ENCODE assay signal across 8 cellular contexts in the genomic region with DNA sequence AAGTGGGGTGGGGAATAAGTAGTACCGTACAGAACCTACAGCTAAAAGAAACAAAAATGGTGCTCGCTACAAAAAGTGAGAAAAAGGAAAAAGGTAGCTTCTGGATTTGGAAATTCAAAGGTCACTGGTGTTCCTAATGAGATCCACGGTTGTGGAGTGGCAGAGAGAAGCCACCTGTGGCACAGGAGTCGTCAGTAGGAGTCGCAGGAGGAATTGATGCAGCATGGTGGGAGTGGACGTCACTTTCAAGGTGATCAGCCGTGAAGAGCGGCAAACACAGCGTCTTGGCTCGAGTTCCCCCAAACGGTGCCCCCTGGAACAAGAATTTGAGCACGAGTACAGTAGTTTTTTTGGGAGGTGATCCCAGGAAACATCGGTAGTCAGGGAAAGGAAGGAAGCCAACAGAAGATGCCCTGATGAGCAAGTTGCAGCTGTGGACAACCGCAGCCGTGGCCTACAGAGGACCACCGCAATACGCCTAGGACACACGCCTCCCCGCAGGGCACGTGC. TPM values are rescaled to one million over a fixed set of nuclear protein-coding genes. Genes with fewer than 3 reads are reported as not detected.
A peak's percentile ranks its signal among the peaks of the same experiment; 100 is the strongest.
DNase-seq lines count a peak whose midpoint lies in the region; ATAC-seq, FAIRE-seq and TF ChIP-seq lines count a peak whose summit lies in the region.

No MANE protein-coding gene starts in this region.

- WGBS in small intestine, 3 donors: 12 to 16% (median 14%) methylated on average over 20 of the region's 20 CpGs

- H3K27me3 ChIP-seq in HAP-1 (ENCODE audit: low read depth) (no peaks in the 10 kb centered on the region), small intestine (ENCODE audit: control insufficient read depth in 2 of 2, insufficient read depth in 2 of 2, low read length in 2 of 2) (no peaks in the 10 kb centered on the region)

- DNase-seq in 8988T (peak; percentile 26), HAP-1 (ENCODE audit: low spot score in 2 of 2) (no peak), fibroblast of villous mesenchyme (ENCODE audit: low read depth) (no peak), small intestine (peak; percentile 23), Ammon's horn (ENCODE audit: low spot score) (no peak), islet precursor cell (no peak)
- DNase-seq in activated CD4-positive, alpha-beta T cell treated with anti-CD3 and anti-CD28 coated beads, Interleukin-2, amount 10 ng/mL, durations not matched to agents 24 days and 14 days: peak; percentile 76

- peaks cover 17% of the 10 kb centered on the region for H3K4me1 ChIP-seq in HAP-1
- H3K4me1 ChIP-seq in small intestine (ENCODE audit: control insufficient read depth in 2 of 2, insufficient read depth in 1 of 2, low read depth in 1 of 2, low read length in 1 of 2): peaks cover 0 to 9% of the 10 kb centered on the region in 2 donors

- H3K9me3 ChIP-seq in HAP-1 (no peaks in the 10 kb centered on the region), small intestine (ENCODE audit: control insufficient read depth, low read depth) (no peaks in the 10 kb centered on the region)

- peaks cover 2% of the 10 kb centered on the region for H3K27me3 Mint-ChIP-seq in activated CD4-positive, alpha-beta T cell treated with anti-CD3 and anti-CD28 coated beads, Interleukin-2, amount 10 ng/mL, durations not matched to agents 24 days and 14 days

- H3K4me3 ChIP-seq in HAP-1 (peak overlapping the region; percentile 55), fibroblast of villous mesenchyme (ENCODE audit: low read depth, low read length) (peak overlapping the region; percentile 77), small intestine (ENCODE audit: low read depth in 1 of 2, low read length in 2 of 2) (peak overlapping the region in 1 of 2 donors; percentile 95)

- ATAC-seq in GM18505 (IDR thresholded peaks at IDR 0.05; ENCODE audit: unreplicated experiment): no peak

- peak overlapping the region; percentile 85 to 87 for H3K27ac ChIP-seq in small intestine (ENCODE audit: low read depth in 1 of 2, low read length in 1 of 2)

- peaks cover 18% of the 10 kb centered on the region for H3K36me3 Mint-ChIP-seq in activated CD4-positive, alpha-beta T cell treated with anti-CD3 and anti-CD28 coated beads, Interleukin-2, amount 10 ng/mL, durations not matched to agents 24 days and 14 days (ENCODE audit: low read depth)

- no peak for FAIRE-seq in small intestine (lab: Jason Lieb, UNC)

- H3K9me3 Mint-ChIP-seq in activated CD4-positive, alpha-beta T cell treated with anti-CD3 and anti-CD28 coated beads, Interleukin-2, amount 10 ng/mL, durations not matched to agents 24 days and 14 days: no peaks in the 10 kb centered on the region

- intact Hi-C loops in activated CD4-positive, alpha-beta T cell treated with anti-CD3 and anti-CD28 coated beads, Interleukin-2, amount 10 ng/mL, durations not matched to agents 24 days and 14 days (cut with micrococcal nuclease): loop anchor here (1.0 to 5.0 kb wide), 6 partner anchors 62 to 426 kb away; partner anchors contain the start of genes CHCHD5, POLR1B, SLC20A1 and TMEM87B

- TF ChIP-seq POLR2A in GM18505 (IDR thresholded peaks at IDR 0.05; ENCODE audit: borderline replicate concordance, extremely low read depth, insufficient read depth, insufficient read length): no peak

- H3K36me3 ChIP-seq in HAP-1 (replicated peaks) (peaks cover 13% of the 10 kb centered on the region), small intestine (ENCODE audit: control insufficient read depth in 2 of 2, insufficient read depth in 2 of 2, low read length in 2 of 2) (no peaks in the 10 kb centered on the region)

- in situ Hi-C loops in HAP-1 (cut with MboI; ENCODE audit: low sequenced_read_pairs): no loop called here

- H3K27ac Mint-ChIP-seq in activated CD4-positive, alpha-beta T cell treated with anti-CD3 and anti-CD28 coated beads, Interleukin-2, amount 10 ng/mL, durations not matched to agents 24 days and 14 days: peak overlapping the region; percentile 97

- TF ChIP-seq CTCF in fibroblast of villous mesenchyme (IDR thresholded peaks at IDR 0.05; ENCODE audit: insufficient read depth, low read depth, low read length): no peak

- peaks cover 31% of the 10 kb centered on the region for H3K4me1 Mint-ChIP-seq in activated CD4-positive, alpha-beta T cell treated with anti-CD3 and anti-CD28 coated beads, Interleukin-2, amount 10 ng/mL, durations not matched to agents 24 days and 14 days

- H3K4me3 Mint-ChIP-seq in activated CD4-positive, alpha-beta T cell treated with anti-CD3 and anti-CD28 coated beads, Interleukin-2, amount 10 ng/mL, durations not matched to agents 24 days and 14 days: peak overlapping the region; percentile 94

RNA-seq across cellular contexts. Expression of gene TTL, which starts 1.4 kb away (rescaled TPM):
- total RNA-seq in activated CD4-positive, alpha-beta T cell treated with anti-CD3 and anti-CD28 coated beads, Interleukin-2, amount 10 ng/mL, durations not matched to agents 24 days and 14 days: 44.6 and 48.5 TPM in 2 replicates
- total RNA-seq in fibroblast of villous mesenchyme: 43.5 and 63.9 TPM in 2 replicates
- 10 to 100 TPM in 1 of 3 donors, 1 to 10 TPM in 2; 3.6 to 10.6 (median 4.6) TPM for polyA plus RNA-seq in small intestine

RNA-seq across cellular contexts. Expression of gene RGPD8, which starts 47.1 kb away (rescaled TPM):
- 13.9 and 15.6 TPM in 2 replicates for total RNA-seq in activated CD4-positive, alpha-beta T cell treated with anti-CD3 and anti-CD28 coated beads, Interleukin-2, amount 10 ng/mL, durations not matched to agents 24 days and 14 days
- total RNA-seq in fibroblast of villous mesenchyme: 12.6 and 19.0 TPM in 2 replicates
- polyA plus RNA-seq in small intestine: 1 to 10 TPM in 1 of 3 donors, under 1 TPM in 1, not detected in 1; 0.67 to 1.6 TPM

Comparison
In these comparisons a context has a peak if more than half of its experiments do, and no peak if none do; other contexts are left out.
1. DNase-seq: peak in 8988T (single experiment), activated CD4-positive, alpha-beta T cell treated with anti-CD3 and anti-CD28 coated beads, Interleukin-2, amount 10 ng/mL, durations not matched to agents 24 days and 14 days (single experiment) and small intestine (single experiment); none in HAP-1 (0 of 2), fibroblast of villous mesenchyme (single experiment), Ammon's horn (single experiment) and islet precursor cell (single experiment).